In the genomic region with DNA sequence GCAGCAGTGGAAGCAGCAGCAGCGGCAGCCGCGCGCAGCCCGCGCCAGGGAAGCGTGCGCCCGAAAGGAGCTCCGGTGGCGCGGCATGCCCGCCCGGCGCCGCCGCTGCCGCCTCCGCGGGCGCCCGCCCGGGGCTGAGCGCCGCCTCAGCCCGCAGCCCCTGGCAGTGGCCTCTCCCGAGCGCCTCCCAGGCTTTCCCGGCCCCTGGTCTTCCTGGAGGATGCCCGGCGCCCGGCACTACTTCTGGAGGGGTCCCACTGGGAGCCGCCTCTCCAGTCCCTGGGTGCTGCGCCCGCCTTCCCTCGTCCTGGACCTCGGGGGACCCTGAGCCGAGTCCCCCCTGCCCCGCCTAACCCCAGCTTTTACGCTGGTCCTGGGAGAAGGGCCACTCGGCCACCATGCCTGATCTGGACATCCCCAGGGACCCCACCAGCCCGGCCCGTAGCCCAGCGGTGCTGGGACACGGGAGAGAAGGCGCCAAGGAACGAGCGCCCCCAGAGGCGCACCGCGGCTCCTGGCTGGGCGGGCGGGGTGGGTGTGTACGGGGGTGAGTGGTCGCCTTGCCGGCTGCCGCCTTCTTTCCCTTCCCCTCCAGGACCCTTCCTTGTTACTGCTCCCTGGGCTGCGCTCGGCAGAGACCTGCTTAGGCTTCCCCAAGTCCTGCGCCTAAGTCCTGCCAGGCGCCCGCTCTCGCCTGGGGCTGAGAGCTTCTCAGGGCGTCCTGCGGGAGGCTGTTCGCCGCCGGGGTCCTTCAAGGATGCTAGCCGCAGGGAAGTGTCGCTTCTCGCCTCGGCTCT, we compare ENCODE assay signal across 8 cellular contexts. TPM values are rescaled to one million over a fixed set of nuclear protein-coding genes. Genes with fewer than 3 reads are reported as not detected.
A peak's percentile ranks its signal among the peaks of the same experiment; 100 is the strongest.
DNase-seq lines count a peak whose midpoint lies in the region; ATAC-seq, FAIRE-seq and TF ChIP-seq lines count a peak whose summit lies in the region.

No MANE protein-coding gene starts in this region.

- ATAC-seq in GM18511 (IDR thresholded peaks at IDR 0.05; ENCODE audit: unreplicated experiment) (no peak), HG03565 (IDR thresholded peaks at IDR 0.05; ENCODE audit: unreplicated experiment) (no peak), HG02852 (IDR thresholded peaks at IDR 0.05; ENCODE audit: unreplicated experiment) (no peak)

- no peaks in the 10 kb centered on the region for H3K9me3 ChIP-seq in A673 (ENCODE audit: low read depth, low read length, poor library complexity, severe bottlenecking)

- peak; percentile 54 for TF ChIP-seq CTCF in A673 (conservative IDR thresholded peaks at IDR 0.05; ENCODE audit: low read depth, low read length)
- peak; percentile 17 for TF ChIP-seq CTCF in brain microvascular endothelial cell (IDR thresholded peaks at IDR 0.05; ENCODE audit: low read depth, low read length, missing control alignments)

- H3K27me3 ChIP-seq in A673 (replicated peaks; ENCODE audit: insufficient read depth, low read depth, low read length, poor library complexity) (no peaks in the 10 kb centered on the region), brain microvascular endothelial cell (replicated peaks) (peaks cover 29% of the 10 kb centered on the region)

- H3K4me1 ChIP-seq in A673 (ENCODE audit: insufficient read depth, low read length, poor library complexity, severe bottlenecking): peaks cover 30% of the 10 kb centered on the region

- H3K27ac ChIP-seq in A673 (ENCODE audit: low read depth, low read length, poor library complexity, severe bottlenecking): peak overlapping the region; percentile 88
- no peak overlapping the region for H3K27ac ChIP-seq in brain microvascular endothelial cell

- no peak for FAIRE-seq in GM19239 (lab: Jason Lieb, UNC)

- intact Hi-C loops in A673 (cut with micrococcal nuclease; ENCODE audit: unreplicated experiment): loop anchor here (5.0 to 10.0 kb wide), 2 partner anchors 150 to 258 kb away; no protein-coding TSS in a partner anchor

- peak overlapping the region; percentile 74 for H3K4me3 ChIP-seq in A673 (ENCODE audit: low read depth, low read length, poor library complexity, severe bottlenecking)
- H3K4me3 ChIP-seq in brain microvascular endothelial cell (ENCODE audit: low read depth, low read length): no peak overlapping the region

- no TSS peak for BruUV-seq in A673 (replicated peaks; lab: Mats Ljungman, UMichigan)

- POLR2A ChIA-PET in A673 (lab: Charles Lee; ENCODE audit: low non-redundant PET): interaction anchor here (0.7 kb wide), 1 partner anchor 23 kb away, joined by 3 read pairs; no protein-coding TSS in a partner anchor

- H3K36me3 ChIP-seq in A673 (ENCODE audit: insufficient read depth, low read length, poor library complexity, severe bottlenecking) (peaks cover 17% of the 10 kb centered on the region), brain microvascular endothelial cell (replicated peaks) (no peaks in the 10 kb centered on the region)

- peak; percentile 69 for DNase-seq in A673 (ENCODE audit: low spot score)
- DNase-seq in GM19239 (ENCODE audit: insufficient read length, low spot score): peak; percentile 29
- no peak for DNase-seq in brain microvascular endothelial cell
- DNase-seq in kidney tubule cell (ENCODE audit: low spot score): peak; percentile 62
- DNase-seq in SW 1271 (lab: John Stamatoyannopoulos, UW): no peak

- CTCF ChIA-PET in A673 (lab: Charles Lee): interaction anchor here (1.1 kb wide), 1 partner anchor 23 kb away, joined by 3 read pairs; no protein-coding TSS in a partner anchor

- in situ Hi-C loops in brain microvascular endothelial cell (cut with HindIII; ENCODE audit: low pct_ligation_motif_present, low sequenced_read_pairs): no loop called here

RNA-seq across cellular contexts. Expression of gene ASIC2, which starts 0.7 kb away (rescaled TPM):
- total RNA-seq in A673 (2021): 8.6 and 13.0 TPM in 2 replicates

Comparison
In these comparisons a context has a peak if more than half of its experiments do, and no peak if none do; other contexts are left out.
1. DNase-seq: peak in A673 (single experiment), GM19239 (single experiment) and kidney tubule cell (single experiment); none in brain microvascular endothelial cell (single experiment) and SW 1271 (0 of 2).